12 cellular contexts compared by ENCODE assay signal in genomic region chr1:94060720-94061119, GRCh38.
"Had no signal": no experiment of that assay in that cellular context is flagged by ENCODE, and none has a peak within 500 bp of the region (broad histone marks: within the 10 kb centered on the region; RNA-seq: fewer than 3 reads in every experiment).

No MANE protein-coding gene starts in this region.

- DNase-seq: effector CD4-positive, alpha-beta T cell had no signal

- H3K27ac ChIP-seq: colonic mucosa, epithelial cell of prostate, esophagus muscularis mucosa, hepatocyte, neutrophil, thoracic aorta had no signal

- H3K36me3 ChIP-seq: colonic mucosa, esophagus muscularis mucosa, gastroesophageal sphincter, neutrophil, right atrium auricular region, stomach, thoracic aorta, uterus had no signal

- H3K27me3 ChIP-seq: colonic mucosa, esophagus muscularis mucosa, hepatocyte, right atrium auricular region, uterus had no signal

- H3K4me3 ChIP-seq: colonic mucosa, esophagus muscularis mucosa, gastroesophageal sphincter, hepatocyte, mucosa of descending colon, right atrium auricular region, stomach, thoracic aorta, uterus had no signal

- H3K9me3 ChIP-seq: colonic mucosa, esophagus muscularis mucosa, gastroesophageal sphincter, mucosa of descending colon, neutrophil, right atrium auricular region, stomach, thoracic aorta, uterus had no signal

- H3K4me1 ChIP-seq: colonic mucosa, uterus had no signal
